ENCODE assay signal across 1 cellular context in genomic region chr17:76506408-76507328, GRCh38.
TF ChIP-seq lines count a peak whose summit lies in the region.

No MANE protein-coding gene starts in this region.

TF ChIP-seq in HEK293, 187 proteins besides CTCF, POLR2A, EP300 and RAD21 (continued from another document and continues in another):
- TF ChIP-seq TSHZ1 (tag by site-specific recombination; IDR thresholded peaks at IDR 0.05; ENCODE audit: borderline replicate concordance) (no peak), ZNF133 (tag by site-specific recombination; IDR thresholded peaks at IDR 0.05) (no peak), ZNF416 (tag by site-specific recombination; IDR thresholded peaks at IDR 0.05) (no peak), ZNF626 (tag by site-specific recombination; IDR thresholded peaks at IDR 0.05) (no peak), SP2 (tag by site-specific recombination; IDR thresholded peaks at IDR 0.05) (no peak), ZNF837 (tag by site-specific recombination; IDR thresholded peaks at IDR 0.05) (no peak), ZNF555 (tag by site-specific recombination; conservative IDR thresholded peaks at IDR 0.05) (no peak), ZNF792 (tag by site-specific recombination; IDR thresholded peaks at IDR 0.05) (no peak), ZNF544 (tag by site-specific recombination; IDR thresholded peaks at IDR 0.05) (no peak), ZNF341 (tag by site-specific recombination; IDR thresholded peaks at IDR 0.05; ENCODE audit: low read depth) (peak; percentile 41; the same call in 1 of the 2 replicates), ATF2 (tag by site-specific recombination; IDR thresholded peaks at IDR 0.05; ENCODE audit: low read depth) (no peak), SALL2 (tag by site-specific recombination; IDR thresholded peaks at IDR 0.05; ENCODE audit: borderline replicate concordance) (no peak), ZNF501 (tag by site-specific recombination; IDR thresholded peaks at IDR 0.05) (no peak; the same call in 1 of the 2 replicates), ZNF324 (tag by site-specific recombination; IDR thresholded peaks at IDR 0.05) (no peak), ZNF274 (IDR thresholded peaks at IDR 0.05; ENCODE audit: low read length) (no peak), ZNF274 (tag by site-specific recombination; IDR thresholded peaks at IDR 0.05; ENCODE audit: borderline replicate concordance) (no peak), ZNF354C (tag by site-specific recombination; IDR thresholded peaks at IDR 0.05; ENCODE audit: borderline replicate concordance, low read depth) (no peak), HOXC10 (CRISPR knock-in tag; IDR thresholded peaks at IDR 0.05) (no peak), ZNF398 (tag by site-specific recombination; IDR thresholded peaks at IDR 0.05) (no peak), AEBP2 (tag by site-specific recombination; IDR thresholded peaks at IDR 0.05; ENCODE audit: borderline replicate concordance) (no peak), TCF7L2 (IDR thresholded peaks at IDR 0.05; ENCODE audit: borderline replicate concordance, low read depth, low read length) (no peak), REST (tag by site-specific recombination; IDR thresholded peaks at IDR 0.05) (0 out of 2 replicates have a peak, but pooled peaks have one; percentile 15), ZNF843 (tag by site-specific recombination; IDR thresholded peaks at IDR 0.05) (0 out of 2 replicates have a peak, but pooled peaks have one; percentile 15), ZSCAN16 (tag by site-specific recombination; IDR thresholded peaks at IDR 0.05) (no peak), ZFP3 (tag by site-specific recombination; IDR thresholded peaks at IDR 0.05; ENCODE audit: low read depth) (no peak), ZNF426 (tag by site-specific recombination; IDR thresholded peaks at IDR 0.05) (no peak), BCL11A (tag by site-specific recombination; IDR thresholded peaks at IDR 0.05; ENCODE audit: low read depth) (peak; percentile 37; the same call in 1 of the 2 replicates), ZNF658 (tag by site-specific recombination; IDR thresholded peaks at IDR 0.05) (no peak), ZBTB17 (tag by site-specific recombination; IDR thresholded peaks at IDR 0.05) (no peak), ZNF776 (tag by site-specific recombination; IDR thresholded peaks at IDR 0.05; ENCODE audit: borderline replicate concordance) (no peak), ZNF580 (tag by site-specific recombination; IDR thresholded peaks at IDR 0.05) (no peak), ZNF221 (tag by site-specific recombination; IDR thresholded peaks at IDR 0.05; ENCODE audit: borderline replicate concordance) (no peak), ZNF585B (tag by site-specific recombination; IDR thresholded peaks at IDR 0.05) (no peak), ZNF280D (tag by site-specific recombination; IDR thresholded peaks at IDR 0.05) (no peak), ZNF266 (tag by site-specific recombination; IDR thresholded peaks at IDR 0.05; ENCODE audit: low read depth) (no peak), ZNF132 (tag by site-specific recombination; IDR thresholded peaks at IDR 0.05; ENCODE audit: borderline replicate concordance) (no peak), ZFHX2 (tag by site-specific recombination; conservative IDR thresholded peaks at IDR 0.05) (no peak), ZBTB49 (tag by site-specific recombination; IDR thresholded peaks at IDR 0.05; ENCODE audit: low read depth) (no peak), ZNF16 (tag by site-specific recombination; IDR thresholded peaks at IDR 0.05; ENCODE audit: low read depth) (no peak), ZNF114 (tag by site-specific recombination; IDR thresholded peaks at IDR 0.05) (no peak), ZSCAN5A (tag by site-specific recombination; IDR thresholded peaks at IDR 0.05) (no peak), ZFP41 (tag by site-specific recombination; IDR thresholded peaks at IDR 0.05; ENCODE audit: borderline replicate concordance) (no peak), MZF1 (tag by site-specific recombination; IDR thresholded peaks at IDR 0.05; ENCODE audit: borderline replicate concordance) (no peak), ZNF549 (tag by site-specific recombination; IDR thresholded peaks at IDR 0.05) (no peak), ZNF302 (tag by site-specific recombination; IDR thresholded peaks at IDR 0.05; ENCODE audit: low read depth) (no peak), GLIS2 (tag by site-specific recombination; IDR thresholded peaks at IDR 0.05) (peak; percentile 42)
